27 cellular contexts compared by ENCODE assay signal in the genomic region with DNA sequence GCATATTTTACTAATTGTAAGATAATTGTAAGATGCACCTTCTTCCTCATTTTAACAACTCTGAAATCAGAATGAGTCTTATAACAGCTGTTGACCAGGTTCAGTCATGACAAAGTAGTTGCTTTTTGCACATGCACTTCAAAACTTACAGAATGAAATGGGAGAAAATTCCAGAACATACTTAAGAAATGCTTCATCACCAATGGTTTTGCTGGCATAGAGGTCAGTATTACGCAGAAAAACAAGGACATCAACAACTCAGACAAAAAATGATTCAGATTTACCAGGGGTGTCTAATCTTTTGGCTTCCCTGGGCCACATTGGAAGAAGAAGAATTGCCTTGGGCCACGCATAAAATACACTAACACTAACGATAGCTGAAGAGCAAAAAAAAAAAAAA. TPM values are rescaled to one million over a fixed set of nuclear protein-coding genes. Genes with fewer than 3 reads are reported as not detected.
"Had no signal": no experiment of that assay in that cellular context is flagged by ENCODE, and none has a peak within 500 bp of the region (broad histone marks: within the 10 kb centered on the region; RNA-seq: fewer than 3 reads in every experiment).

No MANE protein-coding gene starts in this region.

- H3K27ac Mint-ChIP-seq: memory B cell; naive B cell; nephron; stimulated activated memory B cell treated with anti-CD40 and anti-IgM and Interleukin-4, amounts not matched to agents 10 μg/mL and 1 μg/mL and 100 μg/mL, for 72 hours; stimulated activated naive CD8-positive, alpha-beta T cell treated with anti-CD3 and anti-CD28 coated beads, Interleukin-15, Interleukin-2, amounts not matched to agents 100 ng/mL and 50 ng/mL, for 24 hours had no signal

- ATAC-seq: foreskin keratinocyte; left cardiac atrium; lower lobe of right lung; psoas muscle; right lobe of liver; stimulated activated memory B cell treated with anti-CD40 and anti-IgM and Interleukin-4, amounts not matched to agents 10 μg/mL and 1 μg/mL and 100 μg/mL, for 72 hours; upper lobe of right lung had no signal

- DNase-seq: dorsolateral prefrontal cortex; effector CD8-positive, alpha-beta T cell; foreskin keratinocyte; head of caudate nucleus; kidney; left cardiac atrium; left ventricle myocardium inferior; lower lobe of right lung; midbrain; naive B cell; psoas muscle; retina; right lobe of liver; spleen; stimulated activated CD4-positive, alpha-beta T cell treated with anti-CD3 and anti-CD28 coated beads, Interleukin-15, amount 100 ng/mL, for 24 hours; stimulated activated CD4-positive, alpha-beta T cell treated with anti-CD3 and anti-CD28 coated beads, Interleukin-1b, Interleukin-23, amount 100 ng/mL, for 48 hours; stimulated activated CD4-positive, alpha-beta T cell treated with anti-CD3 and anti-CD28 coated beads, Interleukin-4, amount 100 ng/mL, for 24 hours; testis; upper lobe of right lung had no signal

- H3K27me3 Mint-ChIP-seq: stimulated activated memory B cell treated with anti-CD40 and anti-IgM and Interleukin-4, amounts not matched to agents 10 μg/mL and 1 μg/mL and 100 μg/mL, for 72 hours had no signal

- H3K79me2 ChIP-seq: hepatocyte had no signal

- H3K9me3 ChIP-seq: left ventricle myocardium inferior, lower lobe of right lung, psoas muscle, right lobe of liver, spleen, testis, tibial nerve, upper lobe of right lung, vagina had no signal

- H3K27ac ChIP-seq: coronary artery, dorsolateral prefrontal cortex, foreskin keratinocyte, hepatocyte, left ventricle myocardium inferior, lower lobe of right lung, psoas muscle, right lobe of liver, spleen, testis, upper lobe of right lung, vagina had no signal

- H3K36me3 ChIP-seq: left ventricle myocardium inferior, lower lobe of right lung, right lobe of liver, spleen, tibial nerve, upper lobe of right lung, vagina had no signal

- H3K4me3 ChIP-seq: coronary artery, dorsolateral prefrontal cortex, hepatocyte, left ventricle myocardium inferior, lower lobe of right lung, psoas muscle, right lobe of liver, spleen, testis, tibial nerve, upper lobe of right lung, vagina had no signal

- H3K4me3 Mint-ChIP-seq: memory B cell; naive B cell; nephron; stimulated activated memory B cell treated with anti-CD40 and anti-IgM and Interleukin-4, amounts not matched to agents 10 μg/mL and 1 μg/mL and 100 μg/mL, for 72 hours; stimulated activated naive CD8-positive, alpha-beta T cell treated with anti-CD3 and anti-CD28 coated beads, Interleukin-15, Interleukin-2, amounts not matched to agents 100 ng/mL and 50 ng/mL, for 24 hours had no signal

- FAIRE-seq: kidney had no signal

- H3K36me3 Mint-ChIP-seq: memory B cell; naive B cell; stimulated activated memory B cell treated with anti-CD40 and anti-IgM and Interleukin-4, amounts not matched to agents 10 μg/mL and 1 μg/mL and 100 μg/mL, for 72 hours had no signal

- H3K4me1 ChIP-seq: foreskin keratinocyte, left ventricle myocardium inferior, lower lobe of right lung, psoas muscle, right lobe of liver, spleen, testis, upper lobe of right lung, vagina had no signal

- H3K4me2 ChIP-seq: hepatocyte had no signal

- H2AFZ ChIP-seq: hepatocyte had no signal

- H3K9me3 Mint-ChIP-seq: memory B cell; naive B cell; nephron; stimulated activated memory B cell treated with anti-CD40 and anti-IgM and Interleukin-4, amounts not matched to agents 10 μg/mL and 1 μg/mL and 100 μg/mL, for 72 hours; stimulated activated naive CD8-positive, alpha-beta T cell treated with anti-CD3 and anti-CD28 coated beads, Interleukin-15, Interleukin-2, amounts not matched to agents 100 ng/mL and 50 ng/mL, for 24 hours had no signal

- H3K27me3 ChIP-seq: dorsolateral prefrontal cortex, foreskin keratinocyte, hepatocyte, right lobe of liver, testis, tibial nerve, upper lobe of right lung, vagina had no signal

- H3K4me1 Mint-ChIP-seq: naive B cell; stimulated activated memory B cell treated with anti-CD40 and anti-IgM and Interleukin-4, amounts not matched to agents 10 μg/mL and 1 μg/mL and 100 μg/mL, for 72 hours had no signal

RNA-seq across cellular contexts. Expression of a gene that starts 13.3 kb away (rescaled TPM):
- total RNA-seq: foreskin keratinocyte had no signal
- polyA plus RNA-seq: foreskin keratinocyte had no signal
